1 cellular context compared by ENCODE assay signal in the genomic region with DNA sequence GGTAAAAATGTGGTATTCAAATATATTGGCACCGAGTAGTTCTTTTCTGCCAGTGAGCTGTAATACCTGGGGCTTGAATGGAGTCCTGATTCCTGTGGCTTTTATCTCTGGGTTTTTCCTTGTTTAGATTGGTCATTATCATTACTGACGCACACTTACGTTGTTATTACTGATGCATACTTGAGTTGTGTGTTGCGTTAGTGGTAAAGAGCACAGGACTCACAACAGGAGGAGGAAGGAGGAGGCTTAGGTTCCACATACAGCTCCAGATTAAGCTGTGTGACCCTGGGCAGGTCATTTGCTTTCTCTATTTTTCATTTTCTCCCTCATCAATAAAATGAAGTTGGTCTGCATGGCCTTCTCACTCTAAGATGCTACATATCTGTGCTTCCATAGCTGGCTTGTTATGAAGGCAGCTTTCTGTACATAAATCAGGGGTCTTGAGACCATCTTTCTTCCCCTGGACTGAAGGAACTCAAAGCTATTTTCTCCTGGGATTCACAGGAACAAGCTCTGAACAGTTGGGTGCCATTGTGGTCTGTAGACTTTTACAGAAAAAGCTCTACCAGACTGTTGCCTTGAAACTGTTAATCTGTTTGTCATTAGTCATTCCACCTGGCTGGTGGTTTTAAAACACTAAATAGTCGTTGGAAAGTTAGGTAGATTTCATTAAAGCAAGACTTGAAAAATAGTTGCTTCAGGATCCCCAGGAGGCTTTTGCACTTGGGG.
TF ChIP-seq lines count a peak whose summit lies in the region.

No MANE protein-coding gene starts in this region.

TF ChIP-seq in H1, 55 proteins besides CTCF, POLR2A, EP300 and RAD21:
- TF ChIP-seq, protein P1, sequence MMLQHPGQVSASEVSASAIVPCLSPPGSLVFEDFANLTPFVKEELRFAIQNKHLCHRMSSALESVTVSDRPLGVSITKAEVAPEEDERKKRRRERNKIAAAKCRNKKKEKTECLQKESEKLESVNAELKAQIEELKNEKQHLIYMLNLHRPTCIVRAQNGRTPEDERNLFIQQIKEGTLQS (IDR thresholded peaks at IDR 0.05; ENCODE audit: insufficient read depth, low read depth, low read length) = no peak
- TF ChIP-seq CBX5 (IDR thresholded peaks at IDR 0.05; ENCODE audit: low read depth, low read length) (no peak), PHF8 (conservative IDR thresholded peaks at IDR 0.05; ENCODE audit: low read depth, low read length) (no peak), KDM1A (IDR thresholded peaks at IDR 0.05; ENCODE audit: borderline replicate concordance, low read length) (no peak), TBP (IDR thresholded peaks at IDR 0.05; ENCODE audit: low read depth, low read length) (no peak), RBBP5 (IDR thresholded peaks at IDR 0.05; ENCODE audit: borderline replicate concordance, low read depth, low read length) (no peak), BRCA1 (IDR thresholded peaks at IDR 0.05; ENCODE audit: low read depth, low read length) (no peak), SAP30 (IDR thresholded peaks at IDR 0.05; ENCODE audit: insufficient read depth, insufficient replicate concordance, low read length) (no peak), ZNF274 (IDR thresholded peaks at IDR 0.05; ENCODE audit: borderline replicate concordance, extremely low read depth, low read length) (no peak), MAFK (IDR thresholded peaks at IDR 0.05; ENCODE audit: low read depth, low read length) (no peak), SIX5 (IDR thresholded peaks at IDR 0.05; ENCODE audit: low read depth, low read length) (no peak), SUZ12 (IDR thresholded peaks at IDR 0.05; ENCODE audit: low read length) (no peak), HDAC2 (IDR thresholded peaks at IDR 0.05; ENCODE audit: borderline replicate concordance in 1 of 2, low read depth in 2 of 2, low read length in 2 of 2) (no peak), KDM4A (IDR thresholded peaks at IDR 0.05; ENCODE audit: low read depth, low read length, severe bottlenecking) (no peak)
- TF ChIP-seq, protein P2, sequence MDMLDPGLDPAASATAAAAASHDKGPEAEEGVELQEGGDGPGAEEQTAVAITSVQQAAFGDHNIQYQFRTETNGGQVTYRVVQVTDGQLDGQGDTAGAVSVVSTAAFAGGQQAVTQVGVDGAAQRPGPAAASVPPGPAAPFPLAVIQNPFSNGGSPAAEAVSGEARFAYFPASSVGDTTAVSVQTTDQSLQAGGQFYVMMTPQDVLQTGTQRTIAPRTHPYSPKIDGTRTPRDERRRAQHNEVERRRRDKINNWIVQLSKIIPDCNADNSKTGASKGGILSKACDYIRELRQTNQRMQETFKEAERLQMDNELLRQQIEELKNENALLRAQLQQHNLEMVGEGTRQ (IDR thresholded peaks at IDR 0.05; ENCODE audit: low read length) = no peak
